In the genomic region with DNA sequence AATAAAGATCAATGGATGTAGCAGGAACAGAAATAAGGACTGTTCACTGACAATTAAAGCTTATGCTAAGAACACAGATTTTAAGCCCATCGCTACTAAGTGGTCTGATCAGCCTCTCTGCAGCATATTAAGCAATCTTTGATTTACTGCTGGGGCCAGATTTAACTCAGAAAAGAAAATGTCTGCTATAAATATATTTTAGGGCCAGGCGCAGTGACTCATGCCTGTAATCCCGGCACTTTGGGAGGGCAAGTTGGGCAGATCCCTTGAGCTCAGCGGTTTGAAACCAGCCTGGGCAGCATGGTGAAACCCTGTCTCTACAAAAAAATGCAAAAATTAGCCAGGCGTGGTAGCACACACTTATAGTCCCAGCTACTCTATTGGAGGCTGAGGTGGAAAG, we compare ENCODE assay signal across 18 cellular contexts. TPM values are rescaled to one million over a fixed set of nuclear protein-coding genes. Genes with fewer than 3 reads are reported as not detected.
A peak's percentile ranks its signal among the peaks of the same experiment; 100 is the strongest.
DNase-seq lines count a peak whose midpoint lies in the region; ATAC-seq and TF ChIP-seq lines count a peak whose summit lies in the region.
"Had no signal": no experiment of that assay in that cellular context is flagged by ENCODE, and none has a peak within 500 bp of the region (broad histone marks: within the 10 kb centered on the region; RNA-seq: fewer than 3 reads in every experiment).

No MANE protein-coding gene starts in this region.

- H3K27ac Mint-ChIP-seq in activated CD4-positive, alpha-beta T cell treated with anti-CD3 and anti-CD28 coated beads, Interleukin-2, amount 10 ng/mL, durations not matched to agents 24 days and 14 days: no peak overlapping the region
- H3K27ac Mint-ChIP-seq: activated naive CD8-positive, alpha-beta T cell; B cell; natural killer cell treated with Interleukin-12 subunit alpha and Interleukin-12 subunit beta and Interleukin-15 and Interleukin-18, amount 100 ng/mL, for 72 hours had no signal

- no peak overlapping the region for H3K4me3 Mint-ChIP-seq in activated CD4-positive, alpha-beta T cell treated with anti-CD3 and anti-CD28 coated beads, Interleukin-2, amount 10 ng/mL, durations not matched to agents 24 days and 14 days
- H3K4me3 Mint-ChIP-seq: activated naive CD8-positive, alpha-beta T cell; B cell; natural killer cell treated with Interleukin-12 subunit alpha and Interleukin-12 subunit beta and Interleukin-15 and Interleukin-18, amount 100 ng/mL, for 72 hours had no signal

- ATAC-seq in esophagus mucosa: peak; percentile 92
- ATAC-seq in omental fat pad (ENCODE audit: low FRiP score): peak; percentile 59
- ATAC-seq in GM21381 (IDR thresholded peaks at IDR 0.05; ENCODE audit: unreplicated experiment): no peak
- ATAC-seq: gastrocnemius medialis; left cardiac atrium; natural killer cell treated with Interleukin-12 subunit alpha and Interleukin-12 subunit beta and Interleukin-15 and Interleukin-18, amount 100 ng/mL, for 72 hours had no signal

- intact Hi-C loops in activated CD4-positive, alpha-beta T cell treated with anti-CD3 and anti-CD28 coated beads, Interleukin-2, amount 10 ng/mL, durations not matched to agents 24 days and 14 days (cut with micrococcal nuclease): loop anchor here (2.0 to 5.0 kb wide), 2 partner anchors 55 to 195 kb away; partner anchors contain the start of genes ERCC5 and TPP2

- DNase-seq in EL (peak; percentile 66), NCI-H226 (peak; percentile 52), omental fat pad (ENCODE audit: low spot score) (no peak), GOT3 (lab: John Stamatoyannopoulos, UW) (no peak), GM19240 (ENCODE audit: insufficient read length, low spot score) (no peak)
- DNase-seq in activated CD4-positive, alpha-beta T cell treated with anti-CD3 and anti-CD28 coated beads, Interleukin-2, amount 10 ng/mL, durations not matched to agents 24 days and 14 days: no peak
- DNase-seq: cortex of kidney; gastrocnemius medialis; KBM-7; left cardiac atrium; NCI-H2029; OCI-M1; stimulated activated CD8-positive, alpha-beta memory T cell treated with anti-CD3 and anti-CD28 coated beads, Interleukin-4, amount 100 ng/mL, for 48 hours had no signal

- peaks cover 5% of the 10 kb centered on the region for H3K4me1 Mint-ChIP-seq in activated CD4-positive, alpha-beta T cell treated with anti-CD3 and anti-CD28 coated beads, Interleukin-2, amount 10 ng/mL, durations not matched to agents 24 days and 14 days
- H3K4me1 Mint-ChIP-seq: B cell had no signal

- H3K9me3 Mint-ChIP-seq in activated CD4-positive, alpha-beta T cell treated with anti-CD3 and anti-CD28 coated beads, Interleukin-2, amount 10 ng/mL, durations not matched to agents 24 days and 14 days: no peaks in the 10 kb centered on the region
- H3K9me3 Mint-ChIP-seq: natural killer cell treated with Interleukin-12 subunit alpha and Interleukin-12 subunit beta and Interleukin-15 and Interleukin-18, amount 100 ng/mL, for 72 hours had no signal

- no peak for TF ChIP-seq CTCF in omental fat pad (IDR thresholded peaks at IDR 0.05)

- H3K27me3 Mint-ChIP-seq in activated CD4-positive, alpha-beta T cell treated with anti-CD3 and anti-CD28 coated beads, Interleukin-2, amount 10 ng/mL, durations not matched to agents 24 days and 14 days: no peaks in the 10 kb centered on the region
- H3K27me3 Mint-ChIP-seq: activated naive CD8-positive, alpha-beta T cell; B cell; natural killer cell treated with Interleukin-12 subunit alpha and Interleukin-12 subunit beta and Interleukin-15 and Interleukin-18, amount 100 ng/mL, for 72 hours had no signal

- peaks cover 38% of the 10 kb centered on the region for H3K36me3 Mint-ChIP-seq in activated CD4-positive, alpha-beta T cell treated with anti-CD3 and anti-CD28 coated beads, Interleukin-2, amount 10 ng/mL, durations not matched to agents 24 days and 14 days (ENCODE audit: low read depth)
- H3K36me3 Mint-ChIP-seq: natural killer cell treated with Interleukin-12 subunit alpha and Interleukin-12 subunit beta and Interleukin-15 and Interleukin-18, amount 100 ng/mL, for 72 hours had no signal

RNA-seq across cellular contexts. Expression of gene METTL21C, which starts 43.0 kb away (rescaled TPM):
- total RNA-seq in esophagus mucosa (not detected), omental fat pad (not detected)
- total RNA-seq in activated CD4-positive, alpha-beta T cell treated with anti-CD3 and anti-CD28 coated beads, Interleukin-2, amount 10 ng/mL, durations not matched to agents 24 days and 14 days: not detected in 2 replicates
- total RNA-seq: B cell; left cardiac atrium; natural killer cell treated with Interleukin-12 subunit alpha and Interleukin-12 subunit beta and Interleukin-15 and Interleukin-18, amount 100 ng/mL, for 72 hours had no signal

RNA-seq across cellular contexts. Expression of gene TPP2, which starts 55.1 kb away (rescaled TPM):
- 17.3 TPM for total RNA-seq in esophagus mucosa
- total RNA-seq in omental fat pad: 10 to 100 TPM; 38.5 to 45.5 (median 42.3) TPM
- total RNA-seq in activated CD4-positive, alpha-beta T cell treated with anti-CD3 and anti-CD28 coated beads, Interleukin-2, amount 10 ng/mL, durations not matched to agents 24 days and 14 days: 77.3 and 80.0 TPM in 2 replicates

Comparison
In these comparisons a context has a peak if more than half of its experiments do, and no peak if none do; other contexts are left out.
1. DNase-seq: peak in EL (single experiment) and NCI-H226 (single experiment); none in omental fat pad (single experiment), GOT3 (single experiment), GM19240 (single experiment) and activated CD4-positive, alpha-beta T cell treated with anti-CD3 and anti-CD28 coated beads, Interleukin-2, amount 10 ng/mL, durations not matched to agents 24 days and 14 days (single experiment).